8 cellular contexts compared by ENCODE assay signal in the genomic region with DNA sequence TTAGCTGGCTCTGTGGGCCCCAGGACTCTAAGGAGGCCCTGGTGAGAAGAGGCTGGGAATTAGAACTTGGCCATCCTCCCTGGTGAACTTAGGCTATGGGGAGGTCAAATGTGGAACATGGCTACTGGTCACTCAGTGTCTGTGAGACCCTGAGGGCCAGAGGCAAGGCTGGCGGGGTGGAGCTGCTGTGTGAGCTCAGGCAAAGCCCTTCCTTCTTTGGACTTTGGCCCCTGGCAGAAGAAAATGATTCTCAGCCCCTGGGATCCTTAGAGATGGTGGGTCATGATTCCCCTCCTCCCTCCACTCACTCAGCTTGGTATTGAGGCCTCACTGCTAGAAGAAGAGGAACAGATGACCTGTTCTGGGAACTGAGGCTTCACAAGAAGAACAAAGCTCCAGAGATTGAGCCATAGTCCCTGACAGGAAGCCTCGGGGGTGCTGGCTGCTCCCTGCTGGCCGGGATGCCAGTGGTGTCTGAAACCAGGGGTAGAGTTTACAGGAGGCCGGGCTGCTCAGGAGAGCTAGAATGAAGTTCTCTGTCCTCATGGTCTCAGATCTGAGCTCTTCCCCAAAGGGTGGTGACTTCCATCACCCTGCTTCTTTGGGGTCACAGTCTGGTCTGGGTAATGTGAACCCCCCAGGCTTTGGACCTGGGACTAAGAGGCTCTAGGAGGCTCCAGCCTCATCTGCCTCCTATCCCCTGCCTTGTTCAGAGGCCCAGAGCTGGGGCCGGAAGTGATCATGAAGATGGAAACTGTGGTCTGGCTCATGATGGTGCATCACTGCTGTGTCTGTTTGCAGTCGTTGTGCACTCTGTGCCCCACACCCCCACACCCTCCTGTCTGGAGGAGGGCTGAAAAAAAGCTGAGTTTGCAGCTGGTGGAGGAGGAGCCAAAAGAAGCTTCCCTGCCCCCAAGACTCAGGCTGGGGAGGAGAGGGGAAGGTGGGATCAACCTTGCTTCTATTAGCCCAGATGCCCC. TPM values are rescaled to one million over a fixed set of nuclear protein-coding genes. Genes with fewer than 3 reads are reported as not detected.
DNase-seq lines count a peak whose midpoint lies in the region; ATAC-seq and TF ChIP-seq lines count a peak whose summit lies in the region.

No MANE protein-coding gene starts in this region.

- 38 to 49% methylated on average over 6 of the region's 6 CpGs for WGBS in heart right ventricle, 2 donors

- peak overlapping the region; percentile 97 for H3K9ac ChIP-seq in skeletal muscle satellite cell (ENCODE audit: low read depth, low read length)

- H3K9me3 ChIP-seq in Peyer's patch (no peaks in the 10 kb centered on the region), heart right ventricle (no peaks in the 10 kb centered on the region), skeletal muscle satellite cell (replicated peaks; ENCODE audit: low read length) (no peaks in the 10 kb centered on the region)

- H3K27ac ChIP-seq in Peyer's patch (peak overlapping the region; percentile 94 to 98 (median 96)), heart right ventricle (peak overlapping the region; percentile 92 to 100 (median 99))

- peak overlapping the region; percentile 82 for H3K4me2 ChIP-seq in skeletal muscle satellite cell (ENCODE audit: low read length)

- peak; percentile 47 for ATAC-seq in HG02798 (IDR thresholded peaks at IDR 0.05; ENCODE audit: poor library complexity, unreplicated experiment)
- no peak for ATAC-seq in heart right ventricle

- intact Hi-C loops in heart right ventricle (cut with DNase I) = no loop called here

- H3K27me3 ChIP-seq in Peyer's patch = no peaks in the 10 kb centered on the region
- no peaks in the 10 kb centered on the region for H3K27me3 ChIP-seq in heart right ventricle
- no peaks in the 10 kb centered on the region for H3K27me3 ChIP-seq in skeletal muscle satellite cell (ENCODE audit: control insufficient read depth, insufficient read depth, low read length)

- H3K36me3 ChIP-seq in Peyer's patch (peaks cover 0 to 20% (median 0%) of the 10 kb centered on the region in 3 donors), heart right ventricle (peaks cover 0 to 37% (median 15%) of the 10 kb centered on the region in 9 donors), skeletal muscle satellite cell (ENCODE audit: insufficient read depth, low read length) (peaks cover 27% of the 10 kb centered on the region)

- DNase-seq in GM10266 (ENCODE audit: extremely low spot score) (peak; percentile 88), Peyer's patch (peak; percentile 71 to 92 (median 90)), heart right ventricle (peak; percentile 55 to 60), OCI-M2 (lab: John Stamatoyannopoulos, UW; ENCODE audit: unreplicated experiment) (no peak), NCI-H526 (lab: John Stamatoyannopoulos, UW) (no peak)
- DNase-seq in activated naive CD4-positive, alpha-beta T cell treated with Interleukin-2 at 50 U/mL for 16 hours = peak; percentile 90

- H3K4me1 ChIP-seq in Peyer's patch = peaks cover 13 to 59% (median 51%) of the 10 kb centered on the region in 4 donors
- peaks cover 50 to 95% (median 88%) of the 10 kb centered on the region in 9 donors for H3K4me1 ChIP-seq in heart right ventricle
- H3K4me1 ChIP-seq in skeletal muscle satellite cell (ENCODE audit: control insufficient read depth, insufficient read depth, low read length) = peaks cover 83% of the 10 kb centered on the region

- no peak for TF ChIP-seq POLR2A in Peyer's patch (IDR thresholded peaks at IDR 0.05)

- H3K4me3 ChIP-seq in Peyer's patch = peak overlapping the region in 2 of 4 donors; percentile 0 to 30
- H3K4me3 ChIP-seq in heart right ventricle = peak overlapping the region in 9 of 10 donors; percentile 12 to 56 (median 47)
- peak overlapping the region; percentile 65 for H3K4me3 ChIP-seq in skeletal muscle satellite cell (ENCODE audit: low read length)

- TF ChIP-seq CTCF in GM10266 (IDR thresholded peaks at IDR 0.05; ENCODE audit: control insufficient read depth, insufficient read depth, low read depth, missing control alignments) (no peak), Peyer's patch (IDR thresholded peaks at IDR 0.05) (no peak), heart right ventricle (IDR thresholded peaks at IDR 0.05) (peak in 3 of 9 donors; percentile 20 to 32 (median 26))

RNA-seq across cellular contexts. Expression of a gene that starts 0.9 kb away (rescaled TPM):
- total RNA-seq in Peyer's patch = 1 to 10 TPM; 2.6 to 7.4 (median 3.5) TPM
- total RNA-seq in heart right ventricle = 1 to 10 TPM; 1.8 to 4.1 (median 3.2) TPM
- polyA plus RNA-seq in heart right ventricle = 10 to 100 TPM in 1 of 2 donors, 1 to 10 TPM in 1; 2.2 to 12.5 TPM
- 3.5 and 3.7 TPM in 2 replicates for total RNA-seq in skeletal muscle satellite cell (2012; rRNA removed)

RNA-seq across cellular contexts. Expression of a gene that starts 2.1 kb away (rescaled TPM):
- total RNA-seq in Peyer's patch (1 to 10 TPM in 1 of 4 donors, not detected in 3; 3.5 TPM), heart right ventricle (1 to 10 TPM in 3 of 10 donors, under 1 TPM in 5, not detected in 2; 0.51 to 2.0 (median 0.71) TPM)
- polyA plus RNA-seq in heart right ventricle = 1 to 10 TPM in 1 of 2 donors, under 1 TPM in 1; 0.59 to 1.8 TPM
- not detected in 2 replicates for total RNA-seq in skeletal muscle satellite cell (2012; rRNA removed)

RNA-seq across cellular contexts. Expression of a gene that starts 9.1 kb away (rescaled TPM):
- 10 to 100 TPM in 3 of 4 donors, 1 to 10 TPM in 1; 7.7 to 28.1 (median 23.5) TPM for total RNA-seq in Peyer's patch
- 10 to 100 TPM in 1 of 10 donors, 1 to 10 TPM in 9; 2.9 to 10.3 (median 6.8) TPM for total RNA-seq in heart right ventricle
- 10 to 100 TPM in 1 of 2 donors, 1 to 10 TPM in 1; 8.7 to 12.7 TPM for polyA plus RNA-seq in heart right ventricle
- total RNA-seq in skeletal muscle satellite cell (2012; rRNA removed) = 25.1 and 31.4 TPM in 2 replicates

RNA-seq across cellular contexts. Expression of a gene that starts 21.3 kb away (rescaled TPM):
- 10 to 100 TPM in 3 of 4 donors, 1 to 10 TPM in 1; 5.0 to 59.8 (median 28.6) TPM for total RNA-seq in Peyer's patch
- under 1 TPM in 5 of 10 donors, not detected in 5; 0.11 to 0.31 (median 0.16) TPM for total RNA-seq in heart right ventricle
- polyA plus RNA-seq in heart right ventricle = under 1 TPM; 0.07 to 0.44 TPM
- total RNA-seq in skeletal muscle satellite cell (2012; rRNA removed) = 0.25 TPM in 1 of 2 replicates, not detected in the other

RNA-seq across cellular contexts. Expression of a gene that starts 33.8 kb away (rescaled TPM):
- total RNA-seq in Peyer's patch (1 to 10 TPM in 2 of 4 donors, under 1 TPM in 2; 0.27 to 2.5 (median 0.79) TPM), heart right ventricle (1 to 10 TPM in 1 of 10 donors, under 1 TPM in 9; 0.32 to 1.1 (median 0.44) TPM)
- under 1 TPM; 0.25 to 0.80 TPM for polyA plus RNA-seq in heart right ventricle
- under 0.01 and 0.25 TPM in 2 replicates for total RNA-seq in skeletal muscle satellite cell (2012; rRNA removed)

Comparison
In these comparisons a context has a peak if more than half of its experiments do, and no peak if none do; other contexts are left out.
1. DNase-seq: peak in GM10266 (single experiment), Peyer's patch (3 of 3), activated naive CD4-positive, alpha-beta T cell treated with Interleukin-2 at 50 U/mL for 16 hours (single experiment) and heart right ventricle (2 of 2); none in OCI-M2 (single experiment) and NCI-H526 (0 of 2).